8 cellular contexts compared by ENCODE assay signal in the genomic region with DNA sequence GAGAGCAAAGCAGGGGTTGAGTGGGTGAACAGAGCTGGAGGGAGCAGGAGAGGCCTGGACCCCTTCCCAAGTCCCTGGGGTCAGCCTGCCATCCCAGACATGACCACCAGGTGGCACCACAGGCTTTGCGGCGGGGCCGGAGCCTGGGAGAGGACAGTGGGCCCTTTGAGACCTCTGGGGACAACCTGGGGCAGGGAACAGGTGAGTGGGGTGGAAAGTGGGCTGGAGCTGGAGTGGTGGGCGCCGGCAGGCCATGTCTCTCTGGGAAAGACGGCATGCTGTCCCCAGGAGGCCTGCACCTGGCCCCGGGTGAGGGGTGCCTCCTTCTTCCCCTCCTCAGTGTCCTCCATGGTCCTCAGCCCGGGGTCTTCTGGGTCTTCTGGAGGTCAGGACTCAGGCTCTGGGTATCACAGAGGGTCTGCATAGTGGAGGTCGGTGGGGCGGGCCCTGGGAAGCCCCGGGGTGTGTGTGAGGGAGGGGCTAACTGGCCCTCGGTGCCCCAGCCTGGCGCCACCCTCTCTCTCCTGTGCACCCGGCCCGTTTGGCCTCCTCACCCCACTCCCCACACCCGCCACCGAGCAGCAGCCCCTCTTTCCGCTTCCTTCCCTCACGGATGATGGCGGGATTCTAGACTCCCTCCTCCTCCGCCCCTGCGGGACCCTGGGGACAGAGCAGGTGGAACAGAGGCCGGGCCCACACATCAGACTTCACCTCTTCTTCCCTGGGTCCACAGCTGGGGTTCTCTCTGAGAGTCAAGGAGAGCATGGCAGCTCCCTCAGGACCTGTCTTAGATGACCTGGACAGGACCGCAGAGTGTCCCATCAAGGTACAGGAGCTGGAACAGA. TPM values are rescaled to one million over a fixed set of nuclear protein-coding genes. Genes with fewer than 3 reads are reported as not detected.
A peak's percentile ranks its signal among the peaks of the same experiment; 100 is the strongest.
DNase-seq lines count a peak whose midpoint lies in the region; ATAC-seq and TF ChIP-seq lines count a peak whose summit lies in the region.

No MANE protein-coding gene starts in this region.

- H3K27me3 Mint-ChIP-seq in endothelial cell (ENCODE audit: unreplicated experiment) (peaks cover 3% of the 10 kb centered on the region), naive B cell (peaks cover 12 to 22% (median 21%) of the 10 kb centered on the region in 3 donors)

- H3K27ac Mint-ChIP-seq in endothelial cell (ENCODE audit: unreplicated experiment) (no peak overlapping the region), naive B cell (no peak overlapping the region)

- no peak for ATAC-seq in naive B cell (ENCODE audit: low read depth in 2 of 2)
- ATAC-seq in HG02981 (IDR thresholded peaks at IDR 0.05; ENCODE audit: unreplicated experiment) = no peak

- H3K27ac ChIP-seq in 22Rv1 = no peak overlapping the region

- no peaks in the 10 kb centered on the region for H3K36me3 Mint-ChIP-seq in endothelial cell (ENCODE audit: low read depth, unreplicated experiment)
- H3K36me3 Mint-ChIP-seq in naive B cell = no peaks in the 10 kb centered on the region

- H3K4me3 Mint-ChIP-seq in endothelial cell (ENCODE audit: unreplicated experiment) (no peak overlapping the region), naive B cell (peak overlapping the region in 2 of 8 donors; percentile 37 to 40)

- peak; percentile 86 for DNase-seq in GM10266 (ENCODE audit: extremely low spot score)
- peak; percentile 49 for DNase-seq in NCI-H2107 (lab: John Stamatoyannopoulos, UW)
- peak; percentile 8 to 44 for DNase-seq in activated CD8-positive, alpha-beta memory T cell treated with anti-CD3 and anti-CD28 coated beads for 1 hour (ENCODE audit: extremely low read depth in 1 of 2, low read depth in 1 of 2)
- DNase-seq in endothelial cell (ENCODE audit: low spot score) = peak; percentile 98
- DNase-seq in naive B cell = peak; percentile 25
- peak in 5 of 6 experiments; percentile 17 to 51 (median 31) for DNase-seq in stimulated activated naive CD4-positive, alpha-beta T cell (lab: John Stamatoyannopoulos, UW)

- no peaks in the 10 kb centered on the region for H3K9me3 Mint-ChIP-seq in endothelial cell (ENCODE audit: unreplicated experiment)
- no peaks in the 10 kb centered on the region for H3K9me3 Mint-ChIP-seq in naive B cell

- H3K4me1 Mint-ChIP-seq in endothelial cell (ENCODE audit: unreplicated experiment) (peaks cover 2% of the 10 kb centered on the region), naive B cell (peaks cover 0 to 2% (median 0%) of the 10 kb centered on the region in 3 donors)

- TF ChIP-seq CTCF in 22Rv1 (IDR thresholded peaks at IDR 0.05) (peak; percentile 99), GM10266 (IDR thresholded peaks at IDR 0.05; ENCODE audit: control insufficient read depth, insufficient read depth, low read depth, missing control alignments) (peak; percentile 99), endothelial cell (IDR thresholded peaks at IDR 0.05; ENCODE audit: unreplicated experiment) (peak; percentile 98)

RNA-seq across cellular contexts. Expression of a gene that starts 28.5 kb away (rescaled TPM):
- total RNA-seq in endothelial cell (ENCODE audit: unreplicated experiment) = 0.64 TPM
- not detected for polyA plus RNA-seq in naive B cell (ENCODE audit: low read depth in 6 of 6)

Comparison
In these comparisons a context has a peak if more than half of its experiments do, and no peak if none do; other contexts are left out.
1. DNase-seq: peak in every context shown above with its lines; median percentile 98 in endothelial cell; 86 in GM10266; 49 in NCI-H2107; 31 in stimulated activated naive CD4-positive, alpha-beta T cell; 26 in activated CD8-positive, alpha-beta memory T cell treated with anti-CD3 and anti-CD28 coated beads for 1 hour; 25 in naive B cell.